1 cellular context compared by ENCODE assay signal in the genomic region with DNA sequence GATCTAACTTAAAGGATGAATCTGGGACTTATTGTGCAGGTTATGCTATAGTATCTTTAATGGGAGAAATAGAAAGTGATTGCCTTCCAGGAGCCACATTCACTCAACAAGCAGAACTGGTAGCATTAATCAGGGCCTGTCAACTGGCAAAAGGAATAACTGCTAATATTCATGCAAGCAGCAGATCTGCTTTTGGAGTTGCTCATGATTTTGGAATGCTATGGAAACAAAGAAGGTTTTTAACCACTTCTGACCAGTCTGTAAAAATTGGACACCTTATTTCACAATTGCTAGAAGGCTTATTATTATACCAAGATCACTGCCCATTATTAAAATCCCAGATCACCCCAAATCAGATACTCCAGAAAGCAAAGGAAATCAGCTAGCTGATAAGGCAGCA.
TF ChIP-seq lines count a peak whose summit lies in the region.

No MANE protein-coding gene starts in this region.

TF ChIP-seq in SK-N-SH, 30 proteins besides CTCF, POLR2A, EP300 and RAD21 (continued from another document):
- peak; percentile 36; the same call in 1 of the 2 replicates for TF ChIP-seq FOSL2 (IDR thresholded peaks at IDR 0.05; ENCODE audit: borderline replicate concordance, low read depth)
- TF ChIP-seq TCF12 (IDR thresholded peaks at IDR 0.05) = peak; percentile 38; the same call in 1 of the 2 replicates
